8 cellular contexts compared by ENCODE assay signal in genomic region chr5:119070828-119071572, GRCh38. TPM values are rescaled to one million over a fixed set of nuclear protein-coding genes. Genes with fewer than 3 reads are reported as not detected.
DNase-seq lines count a peak whose midpoint lies in the region; ATAC-seq and TF ChIP-seq lines count a peak whose summit lies in the region.

TSS of gene DMXL1 (plus strand) at chr5:119071087. CDS start at chr5:119071570, 483 bp downstream.

- WGBS in liver, result under 1% methylated on average over 70 of the region's 70 CpGs

- H3K9ac ChIP-seq in liver (ENCODE audit: low read depth in 1 of 2, low read length in 2 of 2), result peak within 1 kb of the TSS; percentile 96 to 99

- H3K4me3 ChIP-seq in dorsolateral prefrontal cortex (peak within 1 kb of the TSS; percentile 58 to 99 (median 94)), liver (ENCODE audit: low read depth in 1 of 3, low read length in 3 of 3) (peak within 1 kb of the TSS; percentile 67 to 92 (median 80))

- peaks cover 40% of the 10 kb centered on the region for H3K4me1 Mint-ChIP-seq in activated CD4-positive, alpha-beta memory T cell treated with anti-CD3 and anti-CD28 coated beads for 36 hours (ENCODE audit: low read depth)

- H3K27ac Mint-ChIP-seq in activated CD4-positive, alpha-beta memory T cell treated with anti-CD3 and anti-CD28 coated beads for 36 hours, result peak within 1 kb of the TSS; percentile 96

- peaks cover 8 to 30% (median 16%) of the 10 kb centered on the region in 4 donors for H3K4me1 ChIP-seq in liver (ENCODE audit: control insufficient read depth in 4 of 4, insufficient read depth in 4 of 4, low read length in 3 of 4)

- no peaks in the 10 kb centered on the region for H3K9me3 ChIP-seq in liver (ENCODE audit: control insufficient read depth in 4 of 4, low read length in 3 of 4)

- intact Hi-C loops in activated CD4-positive, alpha-beta memory T cell treated with anti-CD3 and anti-CD28 coated beads for 36 hours (cut with micrococcal nuclease), result loop anchor here (1.0 to 2.0 kb wide), 6 partner anchors 40 to 381 kb away; partner anchors contain the start of genes DTWD2 and HSD17B4
- intact Hi-C loops in dorsolateral prefrontal cortex (cut with DNase I), result loop anchor here (1.0 to 5.0 kb wide), 4 partner anchors 82 to 201 kb away; partner anchors contain the start of gene DTWD2 (in 2 of the 2)

- H3K4me3 Mint-ChIP-seq in activated CD4-positive, alpha-beta memory T cell treated with anti-CD3 and anti-CD28 coated beads for 36 hours, result peak within 1 kb of the TSS; percentile 85

- TF ChIP-seq RAD21 in liver (IDR thresholded peaks at IDR 0.05), result no peak

- peak within 1 kb of the TSS; percentile 86 for H3K27ac ChIP-seq in C4-2B
- peak within 1 kb of the TSS; percentile 68 to 99 (median 97) for H3K27ac ChIP-seq in dorsolateral prefrontal cortex
- H3K27ac ChIP-seq in liver (ENCODE audit: low read depth in 1 of 2, low read length in 2 of 2), result peak within 1 kb of the TSS; percentile 98 to 99

- ATAC-seq in GM19438 (IDR thresholded peaks at IDR 0.05; ENCODE audit: low read depth, unreplicated experiment) (peak; percentile 79), HG03575 (IDR thresholded peaks at IDR 0.05; ENCODE audit: extremely low read depth, insufficient number of reproducible peaks, low FRiP score, unreplicated experiment) (peak; percentile 72)

- CTCF ChIA-PET in activated CD4-positive, alpha-beta memory T cell treated with anti-CD3 and anti-CD28 coated beads for 36 hours (lab: Charles Lee), result interaction anchor here (0.5 to 1.7 kb wide), 8 partner anchors 8 to 342 kb away, joined by 3 to 6 read pairs (median 4); no protein-coding TSS in a partner anchor

- POLR2A ChIA-PET in activated CD4-positive, alpha-beta memory T cell treated with anti-CD3 and anti-CD28 coated beads for 36 hours (lab: Charles Lee), result interaction anchor here (0.9 to 1.4 kb wide), 12 partner anchors 8 to 340 kb away, joined by 3 to 6 read pairs (median 3); no protein-coding TSS in a partner anchor

- peaks cover 2% of the 10 kb centered on the region for H3K27me3 Mint-ChIP-seq in activated CD4-positive, alpha-beta memory T cell treated with anti-CD3 and anti-CD28 coated beads for 36 hours

- no peaks in the 10 kb centered on the region for H3K36me3 ChIP-seq in liver (ENCODE audit: control insufficient read depth in 4 of 4, insufficient read depth in 3 of 4, low read depth in 1 of 4, low read length in 3 of 4)

- H3K36me3 Mint-ChIP-seq in activated CD4-positive, alpha-beta memory T cell treated with anti-CD3 and anti-CD28 coated beads for 36 hours, result peaks cover 3% of the 10 kb centered on the region

- H3K9me3 Mint-ChIP-seq in activated CD4-positive, alpha-beta memory T cell treated with anti-CD3 and anti-CD28 coated beads for 36 hours, result no peaks in the 10 kb centered on the region

- TF ChIP-seq CTCF in C4-2B (conservative IDR thresholded peaks at IDR 0.05) (no peak), dorsolateral prefrontal cortex (IDR thresholded peaks at IDR 0.05 in 54 of 56, conservative IDR thresholded peaks at IDR 0.05 in 2 of 56; ENCODE audit: low read depth in 1 of 56, partially characterized antibody in 56 of 56) (peak in 21 of 56 donors; percentile 2 to 43 (median 11)), liver (IDR thresholded peaks at IDR 0.05; ENCODE audit: low read depth, low read length, missing input control) (no peak)

- H3K27me3 ChIP-seq in dorsolateral prefrontal cortex (no peaks in the 10 kb centered on the region), liver (ENCODE audit: control insufficient read depth in 4 of 4, insufficient read depth in 4 of 4, low read length in 3 of 4) (no peaks in the 10 kb centered on the region)

- peak; percentile 89 for DNase-seq in NCI-H82 treated with DMSO at 0.1 percent for 48 hours (lab: John Stamatoyannopoulos, UW; ENCODE audit: unreplicated experiment)
- peak; percentile 99 for DNase-seq in activated CD4-positive, alpha-beta memory T cell treated with anti-CD3 and anti-CD28 coated beads for 36 hours
- DNase-seq in dorsolateral prefrontal cortex, result peak; percentile 97 to 100 (median 99)
- DNase-seq in stimulated activated CD4-positive, alpha-beta T cell treated with anti-CD3 and anti-CD28 coated beads, Interleukin-4, amount 100 ng/mL, for 24 hours, result peak; percentile 99

TF ChIP-seq in liver, 16 proteins besides CTCF, POLR2A, EP300 and RAD21:
- no peak for TF ChIP-seq FOXA1 (IDR thresholded peaks at IDR 0.05)
- TF ChIP-seq HNF4A (conservative IDR thresholded peaks at IDR 0.05), result peak in 1 of 2 donors; percentile 62
- peak; percentile 10 to 22 for TF ChIP-seq JUND (IDR thresholded peaks at IDR 0.05)
- TF ChIP-seq ZBTB33 (IDR thresholded peaks at IDR 0.05), result peak; percentile 99
- no peak for TF ChIP-seq NR2F2 (IDR thresholded peaks at IDR 0.05)
- TF ChIP-seq FOXA2 (IDR thresholded peaks at IDR 0.05), result no peak
- TF ChIP-seq ATF3 (IDR thresholded peaks at IDR 0.05), result no peak
- TF ChIP-seq TAF1 (conservative IDR thresholded peaks at IDR 0.05), result no peak
- peak in 1 of 2 donors; percentile 63 for TF ChIP-seq RXRA (IDR thresholded peaks at IDR 0.05)
- no peak for TF ChIP-seq GABPA (IDR thresholded peaks at IDR 0.05 in 1 of 2, conservative IDR thresholded peaks at IDR 0.05 in 1 of 2)
- peak; percentile 78 for TF ChIP-seq YY1 (IDR thresholded peaks at IDR 0.05)
- no peak for TF ChIP-seq REST (IDR thresholded peaks at IDR 0.05)
- TF ChIP-seq SP1 (IDR thresholded peaks at IDR 0.05), result peak; percentile 95
- peak; percentile 4 for TF ChIP-seq MAX (IDR thresholded peaks at IDR 0.05)
- no peak for TF ChIP-seq HNF4G (IDR thresholded peaks at IDR 0.05)
- TF ChIP-seq EGR1 (IDR thresholded peaks at IDR 0.05; ENCODE audit: low read depth in 2 of 2), result peak; percentile 46 to 84

RNA-seq across cellular contexts. Expression of gene DMXL1, which starts in this region (rescaled TPM):
- 10 to 100 TPM; 24.2 to 26.9 TPM for total RNA-seq in activated CD4-positive, alpha-beta memory T cell treated with anti-CD3 and anti-CD28 coated beads for 36 hours
- total RNA-seq in dorsolateral prefrontal cortex (100 to 1,000 TPM in 9 of 120 experiments, 10 to 100 TPM in 111; 59.0 to 112 (median 84.6) TPM), liver (10 to 100 TPM; 36.7 to 38.1 TPM)
- 10 to 100 TPM in 1 of 2 donors, 1 to 10 TPM in 1; 4.3 to 13.5 TPM for polyA plus RNA-seq in liver

Comparison
In these comparisons a context has a peak if more than half of its experiments do, and no peak if none do; other contexts are left out.
1. Peak in every context shown above with its lines: DNase-seq, ATAC-seq, H3K4me3 ChIP-seq and H3K27ac ChIP-seq.